In the genomic region with DNA sequence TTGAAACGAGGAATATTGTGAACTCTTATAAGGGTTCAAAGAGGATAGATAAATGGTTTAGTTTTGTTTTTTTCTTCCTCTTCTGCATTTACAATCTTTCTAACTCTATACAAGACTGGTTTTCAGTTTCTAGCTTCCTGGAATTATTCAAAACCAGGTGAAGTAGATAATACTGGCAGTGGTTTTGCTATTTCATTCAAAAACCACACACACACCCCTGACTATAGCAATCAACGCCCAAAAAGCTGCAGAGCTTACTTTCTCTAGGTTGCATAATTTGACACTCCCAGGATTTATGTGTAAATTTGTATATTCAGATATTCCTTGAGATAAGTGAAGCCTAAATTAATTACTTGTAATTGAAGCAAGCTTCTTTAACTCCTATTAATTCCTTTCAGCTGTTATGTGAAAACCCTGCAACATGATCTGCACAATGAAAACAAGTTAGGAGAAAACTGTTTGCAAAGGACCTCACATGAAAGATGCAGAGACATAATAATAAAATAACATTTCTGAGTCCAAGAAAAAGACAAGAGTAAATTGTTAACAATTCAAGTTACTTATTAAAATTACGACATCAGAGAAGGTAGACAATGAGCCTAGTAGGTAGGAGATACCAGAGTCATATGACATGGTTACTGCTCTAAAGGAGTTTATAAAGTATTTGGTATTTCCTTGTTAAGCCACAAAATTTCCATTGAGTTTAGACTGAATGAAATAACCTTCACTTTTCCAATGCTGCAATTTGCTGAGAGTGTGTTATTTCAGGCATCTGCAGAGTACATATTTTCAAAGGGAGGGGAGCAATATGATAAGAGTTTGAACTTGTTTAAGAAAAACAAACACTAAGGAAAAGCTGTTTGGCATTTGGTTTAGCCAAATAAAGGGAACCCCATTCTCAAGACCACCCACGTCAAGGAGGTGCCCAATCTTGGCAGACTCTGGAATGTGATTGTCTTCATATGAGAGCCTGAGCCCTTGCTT, we compare ENCODE assay signal across 1 cellular context.
TF ChIP-seq lines count a peak whose summit lies in the region.

No MANE protein-coding gene starts in this region.

TF ChIP-seq in HepG2, 621 proteins besides CTCF, POLR2A, EP300 and RAD21 (continued from another document and continues in another):
- TF ChIP-seq RERE (CRISPR knock-in tag; IDR thresholded peaks at IDR 0.05; ENCODE audit: low read depth): peak; percentile 62; the same call in 1 of the 2 replicates
- TF ChIP-seq BHLHE40 (IDR thresholded peaks at IDR 0.05; ENCODE audit: low read length): no peak
- TF ChIP-seq, protein P1, sequence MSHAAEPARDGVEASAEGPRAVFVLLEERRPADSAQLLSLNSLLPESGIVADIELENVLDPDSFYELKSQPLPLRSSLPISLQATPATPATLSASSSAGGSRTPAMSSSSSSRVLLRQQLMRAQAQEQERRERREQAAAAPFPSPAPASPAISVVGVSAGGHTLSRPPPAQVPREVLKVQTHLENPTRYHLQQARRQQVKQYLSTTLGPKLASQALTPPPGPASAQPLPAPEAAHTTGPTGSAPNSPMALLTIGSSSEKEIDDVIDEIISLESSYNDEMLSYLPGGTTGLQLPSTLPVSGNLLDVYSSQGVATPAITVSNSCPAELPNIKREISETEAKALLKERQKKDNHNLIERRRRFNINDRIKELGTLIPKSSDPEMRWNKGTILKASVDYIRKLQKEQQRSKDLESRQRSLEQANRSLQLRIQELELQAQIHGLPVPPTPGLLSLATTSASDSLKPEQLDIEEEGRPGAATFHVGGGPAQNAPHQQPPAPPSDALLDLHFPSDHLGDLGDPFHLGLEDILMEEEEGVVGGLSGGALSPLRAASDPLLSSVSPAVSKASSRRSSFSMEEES (CRISPR knock-in tag; IDR thresholded peaks at IDR 0.05): peak; percentile 72
- TF ChIP-seq DNMT3B (CRISPR knock-in tag; conservative IDR thresholded peaks at IDR 0.05): no peak
- TF ChIP-seq ZIK1 (CRISPR knock-in tag; IDR thresholded peaks at IDR 0.05; ENCODE audit: borderline replicate concordance, low read depth): no peak
- no peak for TF ChIP-seq ZNF512B (CRISPR knock-in tag; IDR thresholded peaks at IDR 0.05; ENCODE audit: borderline replicate concordance)
- TF ChIP-seq SRSF1 (optimal IDR thresholded peaks at IDR 0.05; ENCODE audit: low read depth, low read length): no peak
- TF ChIP-seq SCMH1 (CRISPR knock-in tag; IDR thresholded peaks at IDR 0.05; ENCODE audit: borderline replicate concordance): no peak
- TF ChIP-seq ZNF816 (CRISPR knock-in tag; IDR thresholded peaks at IDR 0.05; ENCODE audit: borderline replicate concordance): no peak
- 0 out of 2 replicates have a peak, but pooled peaks have one; percentile 30 for TF ChIP-seq YEATS4 (CRISPR knock-in tag; IDR thresholded peaks at IDR 0.05; ENCODE audit: borderline replicate concordance)
- peak; percentile 74 for TF ChIP-seq SAP130 (CRISPR knock-in tag; IDR thresholded peaks at IDR 0.05; ENCODE audit: low read depth)
- no peak for TF ChIP-seq ZNF570 (CRISPR knock-in tag; IDR thresholded peaks at IDR 0.05; ENCODE audit: borderline replicate concordance)
- no peak for TF ChIP-seq CEBPB (IDR thresholded peaks at IDR 0.05; ENCODE audit: borderline replicate concordance, low read depth, low read length)
- no peak for TF ChIP-seq ZNF782 (CRISPR knock-in tag; IDR thresholded peaks at IDR 0.05; ENCODE audit: borderline replicate concordance)
- TF ChIP-seq TFAP4 (IDR thresholded peaks at IDR 0.05; ENCODE audit: borderline replicate concordance, low read depth): no peak
- no peak for TF ChIP-seq NCOA5 (CRISPR knock-in tag; IDR thresholded peaks at IDR 0.05)
- no peak for TF ChIP-seq ZNF691 (CRISPR knock-in tag; IDR thresholded peaks at IDR 0.05; ENCODE audit: borderline replicate concordance, low read depth)
- TF ChIP-seq E2F1 (CRISPR knock-in tag; IDR thresholded peaks at IDR 0.05): no peak
- TF ChIP-seq ZNF672 (CRISPR knock-in tag; IDR thresholded peaks at IDR 0.05): no peak
- TF ChIP-seq ZMYM3 (CRISPR knock-in tag; IDR thresholded peaks at IDR 0.05): no peak
- no peak for TF ChIP-seq RCOR2 (CRISPR knock-in tag; IDR thresholded peaks at IDR 0.05)
- no peak for TF ChIP-seq ZNF646 (CRISPR knock-in tag; IDR thresholded peaks at IDR 0.05)
- TF ChIP-seq ZNF282 (IDR thresholded peaks at IDR 0.05; ENCODE audit: partially characterized antibody): no peak
- TF ChIP-seq ZNF792 (CRISPR knock-in tag; IDR thresholded peaks at IDR 0.05): no peak
- no peak for TF ChIP-seq ZNF33B (CRISPR knock-in tag; IDR thresholded peaks at IDR 0.05)
- TF ChIP-seq THYN1 (CRISPR knock-in tag; IDR thresholded peaks at IDR 0.05; ENCODE audit: borderline replicate concordance, low read depth): no peak
- no peak for TF ChIP-seq SIN3A (IDR thresholded peaks at IDR 0.05; ENCODE audit: borderline replicate concordance, low read depth, low read length)
- no peak for TF ChIP-seq ZNF34 (CRISPR knock-in tag; IDR thresholded peaks at IDR 0.05; ENCODE audit: borderline replicate concordance)
- TF ChIP-seq, protein P2, sequence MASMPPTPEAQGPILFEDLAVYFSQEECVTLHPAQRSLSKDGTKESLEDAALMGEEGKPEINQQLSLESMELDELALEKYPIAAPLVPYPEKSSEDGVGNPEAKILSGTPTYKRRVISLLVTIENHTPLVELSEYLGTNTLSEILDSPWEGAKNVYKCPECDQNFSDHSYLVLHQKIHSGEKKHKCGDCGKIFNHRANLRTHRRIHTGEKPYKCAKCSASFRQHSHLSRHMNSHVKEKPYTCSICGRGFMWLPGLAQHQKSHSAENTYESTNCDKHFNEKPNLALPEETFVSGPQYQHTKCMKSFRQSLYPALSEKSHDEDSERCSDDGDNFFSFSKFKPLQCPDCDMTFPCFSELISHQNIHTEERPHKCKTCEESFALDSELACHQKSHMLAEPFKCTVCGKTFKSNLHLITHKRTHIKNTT (CRISPR knock-in tag; IDR thresholded peaks at IDR 0.05): no peak
- TF ChIP-seq ZBTB1 (CRISPR knock-in tag; IDR thresholded peaks at IDR 0.05; ENCODE audit: borderline replicate concordance): no peak
- no peak for TF ChIP-seq MEF2D (CRISPR knock-in tag; IDR thresholded peaks at IDR 0.05)
- peak; percentile 71; the same call in 1 of the 2 replicates for TF ChIP-seq SP5 (CRISPR knock-in tag; IDR thresholded peaks at IDR 0.05; ENCODE audit: borderline replicate concordance, low read depth)
